In genomic region chr2:44267269-44268258, GRCh38 we compare ENCODE assay signal across 13 cellular contexts. TPM values are rescaled to one million over a fixed set of nuclear protein-coding genes. Genes with fewer than 3 reads are reported as not detected.
DNase-seq lines count a peak whose midpoint lies in the region; ATAC-seq, FAIRE-seq and TF ChIP-seq lines count a peak whose summit lies in the region.
"Had no signal": no experiment of that assay in that cellular context is flagged by ENCODE, and none has a peak within 500 bp of the region (broad histone marks: within the 10 kb centered on the region; RNA-seq: fewer than 3 reads in every experiment).

No MANE protein-coding gene starts in this region.

- DNase-seq in G401 (ENCODE audit: low spot score) (peak; percentile 16), K562 (ENCODE audit: extremely low read depth in 1 of 4, low spot score in 3 of 4) (no peak), hepatic stellate cell (ENCODE audit: low spot score) (peak; percentile 31), sciatic nerve (ENCODE audit: low spot score) (no peak), NAMALWA (ENCODE audit: low spot score) (no peak), GF-D8 (lab: John Stamatoyannopoulos, UW) (no peak)
- DNase-seq in activated CD4-positive, alpha-beta T cell treated with anti-CD3 and anti-CD28 coated beads for 48 hours = no peak
- no peak for DNase-seq in CD8-positive, alpha-beta T cell
- DNase-seq: activated naive CD8-positive, alpha-beta T cell treated with anti-CD3 and anti-CD28 coated beads for 36 hours; CD4-positive, CD25-positive, alpha-beta regulatory T cell; NCI-H187 had no signal

- POLR2A ChIA-PET in K562 (lab: Yijun Ruan, JAX) = interaction anchor here (0.7 to 1.9 kb wide), 3 partner anchors 13 to 1598 kb away, joined by 3 to 6 read pairs (median 4); no protein-coding TSS in a partner anchor
- POLR2A ChIA-PET in CD8-positive, alpha-beta T cell (lab: Charles Lee) = no interaction called here

- no peaks in the 10 kb centered on the region for H3K9me3 Mint-ChIP-seq in CD8-positive, alpha-beta T cell
- H3K9me3 Mint-ChIP-seq: activated naive CD8-positive, alpha-beta T cell treated with anti-CD3 and anti-CD28 coated beads for 36 hours; CD4-positive, CD25-positive, alpha-beta regulatory T cell had no signal

- no peak overlapping the region for H3K4me3 Mint-ChIP-seq in CD8-positive, alpha-beta T cell
- H3K4me3 Mint-ChIP-seq: activated naive CD8-positive, alpha-beta T cell treated with anti-CD3 and anti-CD28 coated beads for 36 hours; CD4-positive, CD25-positive, alpha-beta regulatory T cell had no signal

- H3K9me3 ChIP-seq in K562 (replicated peaks; ENCODE audit: control insufficient read depth, insufficient read depth, low read depth, low read length) = no peaks in the 10 kb centered on the region
- no peaks in the 10 kb centered on the region for H3K9me3 ChIP-seq in CD8-positive, alpha-beta T cell (ENCODE audit: low read length)

- peaks cover 0 to 4% of the 10 kb centered on the region in 2 experiments; a peak in 1 of 5 replicates for H3K4me1 ChIP-seq in K562 (replicated peaks in 1 of 2; ENCODE audit: control insufficient read depth in 2 of 2, insufficient read depth in 2 of 2, low read length in 2 of 2)
- no peaks in the 10 kb centered on the region for H3K4me1 ChIP-seq in CD8-positive, alpha-beta T cell (ENCODE audit: insufficient read depth, low read length)
- H3K4me1 ChIP-seq: foreskin keratinocyte had no signal

- no peaks in the 10 kb centered on the region for H3K79me2 ChIP-seq in K562 (ENCODE audit: control insufficient read depth, insufficient read depth, low read length)

- no peak overlapping the region for H3K27ac Mint-ChIP-seq in CD8-positive, alpha-beta T cell
- H3K27ac Mint-ChIP-seq: activated naive CD8-positive, alpha-beta T cell treated with anti-CD3 and anti-CD28 coated beads for 36 hours; CD4-positive, CD25-positive, alpha-beta regulatory T cell had no signal

- no peaks in the 10 kb centered on the region for H3K36me3 Mint-ChIP-seq in CD8-positive, alpha-beta T cell
- H3K36me3 Mint-ChIP-seq: activated naive CD8-positive, alpha-beta T cell treated with anti-CD3 and anti-CD28 coated beads for 36 hours; CD4-positive, CD25-positive, alpha-beta regulatory T cell had no signal

- H3K9ac ChIP-seq in K562 (ENCODE audit: insufficient read depth in 1 of 2, low read depth in 2 of 2, low read length in 2 of 2) = no peak overlapping the region

- H3K36me3 ChIP-seq in K562 (ENCODE audit: control insufficient read depth, insufficient read depth, low read length) = no peaks in the 10 kb centered on the region
- H3K36me3 ChIP-seq in CD8-positive, alpha-beta T cell (ENCODE audit: insufficient read depth, low read length) = no peaks in the 10 kb centered on the region

- no peaks in the 10 kb centered on the region for H3K9me1 ChIP-seq in K562 (ENCODE audit: control insufficient read depth, insufficient read depth, low read length)

- ATAC-seq in K562 = no peak; the same call in 2 of the 3 replicates
- ATAC-seq in sciatic nerve = peak; percentile 86
- no peak for ATAC-seq in CD8-positive, alpha-beta T cell
- ATAC-seq: foreskin keratinocyte had no signal

- TF ChIP-seq EP300 in K562 (IDR thresholded peaks at IDR 0.05; ENCODE audit: low read length) = no peak

- no peaks in the 10 kb centered on the region for H3K27me3 Mint-ChIP-seq in CD8-positive, alpha-beta T cell (ENCODE audit: low read depth)
- H3K27me3 Mint-ChIP-seq: activated naive CD8-positive, alpha-beta T cell treated with anti-CD3 and anti-CD28 coated beads for 36 hours had no signal

- BruUV-seq in K562 (replicated peaks; lab: Mats Ljungman, UMichigan) = no TSS peak

- no peak overlapping the region for H2AFZ ChIP-seq in K562 (ENCODE audit: low read depth, low read length)

- H3K27me3 ChIP-seq in K562 (ENCODE audit: control insufficient read depth in 2 of 2, insufficient read depth in 2 of 2, low read length in 2 of 2) = no peaks in the 10 kb centered on the region
- H3K27me3 ChIP-seq in CD8-positive, alpha-beta T cell (ENCODE audit: insufficient read depth, low read length) = no peaks in the 10 kb centered on the region
- H3K27me3 ChIP-seq: foreskin keratinocyte had no signal

- no peak overlapping the region for H3K4me3 ChIP-seq in K562
- H3K4me3 ChIP-seq in CD8-positive, alpha-beta T cell (ENCODE audit: low read depth, low read length) = no peak overlapping the region

- WGBS in K562 (ENCODE audit: insufficient coverage, low coverage, missing lambda C conversion rate) = 26% methylated on average over 8 of the region's 8 CpGs

- H3K4me1 Mint-ChIP-seq in CD8-positive, alpha-beta T cell (ENCODE audit: low read depth) = no peaks in the 10 kb centered on the region
- H3K4me1 Mint-ChIP-seq: activated naive CD8-positive, alpha-beta T cell treated with anti-CD3 and anti-CD28 coated beads for 36 hours; CD4-positive, CD25-positive, alpha-beta regulatory T cell had no signal

- no peak overlapping the region for H3K4me2 ChIP-seq in K562 (ENCODE audit: insufficient read depth, low read length)

- no peak for TF ChIP-seq RAD21 in K562 (CRISPR knock-in tag; conservative IDR thresholded peaks at IDR 0.05 in 1 of 2, IDR thresholded peaks at IDR 0.05 in 1 of 2)

- no peak for TF ChIP-seq CTCF in K562 (IDR thresholded peaks at IDR 0.05 in 2 of 3, conservative IDR thresholded peaks at IDR 0.05 in 1 of 3; ENCODE audit: insufficient read depth in 2 of 3, low read depth in 1 of 3, low read length in 3 of 3)
- no peak for TF ChIP-seq CTCF in CD8-positive, alpha-beta T cell (IDR thresholded peaks at IDR 0.05)

- peak; percentile 40 for FAIRE-seq in K562 (lab: Jason Lieb, UNC)
- FAIRE-seq: GM18507 had no signal

- CTCF ChIA-PET in K562 (lab: Yijun Ruan, JAX; ENCODE audit: low intra/inter-chr PET ratio) = no interaction called here
- CTCF ChIA-PET in CD8-positive, alpha-beta T cell (lab: Charles Lee) = no interaction called here

- no peaks in the 10 kb centered on the region for H4K20me1 ChIP-seq in K562 (replicated peaks; ENCODE audit: control insufficient read depth, insufficient read depth, low read length)

- intact Hi-C loops in K562 (cut with micrococcal nuclease) (no loop called here), sciatic nerve (cut with DNase I) (no loop called here)
- intact Hi-C loops in CD8-positive, alpha-beta T cell (cut with DNase I, micrococcal nuclease) = no loop called here

- no peak overlapping the region for H3K27ac ChIP-seq in K562 (ENCODE audit: extremely low read depth, low read depth, low read length)
- no peak overlapping the region for H3K27ac ChIP-seq in CD8-positive, alpha-beta T cell (ENCODE audit: low read depth, low read length)
- H3K27ac ChIP-seq: foreskin keratinocyte had no signal

- in situ Hi-C loops in G401 (cut with HindIII; ENCODE audit: low sequenced_read_pairs) (no loop called here), K562 (cut with MboI) (no loop called here)

- no peak for TF ChIP-seq POLR2A in K562 (conservative IDR thresholded peaks at IDR 0.05)

TF ChIP-seq in K562, 482 proteins besides CTCF, POLR2A, EP300 and RAD21 (continues in another document):
- TF ChIP-seq KLF6 (CRISPR knock-in tag; IDR thresholded peaks at IDR 0.05; ENCODE audit: borderline replicate concordance) (no peak), BCOR (IDR thresholded peaks at IDR 0.05) (no peak), ZFP36 (IDR thresholded peaks at IDR 0.05; ENCODE audit: low read depth, low read length, partially characterized antibody) (no peak), BRD9 (IDR thresholded peaks at IDR 0.05; ENCODE audit: low read depth, partially characterized antibody) (no peak), DDX20 (tag; IDR thresholded peaks at IDR 0.05; ENCODE audit: low read depth) (no peak), HNRNPK (IDR thresholded peaks at IDR 0.05; ENCODE audit: low read depth, low read length, poor library complexity, severe bottlenecking) (no peak)
- TF ChIP-seq, protein P1, sequence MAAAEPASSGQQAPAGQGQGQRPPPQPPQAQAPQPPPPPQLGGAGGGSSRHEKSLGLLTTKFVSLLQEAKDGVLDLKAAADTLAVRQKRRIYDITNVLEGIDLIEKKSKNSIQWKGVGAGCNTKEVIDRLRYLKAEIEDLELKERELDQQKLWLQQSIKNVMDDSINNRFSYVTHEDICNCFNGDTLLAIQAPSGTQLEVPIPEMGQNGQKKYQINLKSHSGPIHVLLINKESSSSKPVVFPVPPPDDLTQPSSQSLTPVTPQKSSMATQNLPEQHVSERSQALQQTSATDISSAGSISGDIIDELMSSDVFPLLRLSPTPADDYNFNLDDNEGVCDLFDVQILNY (CRISPR knock-in tag; IDR thresholded peaks at IDR 0.05) = no peak

RNA-seq across cellular contexts. Expression of gene SLC3A1, which starts 7.7 kb away (rescaled TPM):
- not detected in 2 replicates for total RNA-seq in G401 (2014; rRNA removed; shearing (Covaris generic))
- 0.21 TPM in 1 of 2 replicates, not detected in the other for total RNA-seq in K562 (2011; cell fraction: chromatin; rRNA removed; ENCODE audit: low replicate concordance)
- total RNA-seq in K562 (2011; cell fraction: nucleolus; rRNA removed) = not detected in 2 replicates
- 0.38 TPM in 1 of 2 replicates, not detected in the other for total RNA-seq in K562 (2011; cell fraction: nucleoplasm; rRNA removed)
- 0.18 TPM in 1 of 2 replicates, not detected in the other for total RNA-seq in K562 (2014; rRNA removed)
- total RNA-seq in K562 (2014; rRNA removed; fragmentation: Illumina TruSeq; extraction: Trizol) = not detected in 2 replicates
- total RNA-seq in K562 (2015; rRNA removed; fragmentation: Illumina TruSeq; extraction: Trizol) = not detected in 2 replicates
- total RNA-seq in K562 (2021) = not detected in 2 replicates
- polyA plus RNA-seq in K562 (2011; rRNA removed) = 0.05 TPM in 1 of 2 replicates, not detected in the other
- not detected in 2 replicates for polyA plus RNA-seq in K562 (2011; cell fraction: cytosol; rRNA removed)
- polyA plus RNA-seq in K562 (2011; cell fraction: nucleus; rRNA removed) = 0.08 and 0.09 TPM in 2 replicates
- 0.06 TPM in 1 of 2 replicates, not detected in the other for polyA plus RNA-seq in K562 (2012)
- not detected in 2 replicates for polyA plus RNA-seq in K562 (2014; fragmentation: Illumina TruSeq; extraction: Trizol)
- polyA plus RNA-seq in K562 (2014; fragmentation: Nextera tagmentation; extraction: Ambion mirVana) = under 1 TPM; 0.04 to 0.08 TPM
- not detected in 2 replicates for polyA plus RNA-seq in K562 (2014; rRNA removed)
- polyA minus RNA-seq in K562 (2011; rRNA and poly(A)+ RNA removed) = 0.33 TPM in 1 of 2 replicates, not detected in the other
- polyA minus RNA-seq in K562 (2011; cell fraction: cytosol; rRNA and poly(A)+ RNA removed) = not detected in 2 replicates
- polyA minus RNA-seq in K562 (2011; cell fraction: nucleus; rRNA and poly(A)+ RNA removed) = not detected in 2 replicates
- 0.31 TPM for total RNA-seq in sciatic nerve
- under 1 TPM; 0.25 to 0.79 TPM for total RNA-seq in CD8-positive, alpha-beta T cell
- total RNA-seq: activated naive CD8-positive, alpha-beta T cell treated with anti-CD3 and anti-CD28 coated beads for 36 hours; foreskin keratinocyte had no signal
- polyA plus RNA-seq: foreskin keratinocyte had no signal

Comparison
In these comparisons a context has a peak if more than half of its experiments do, and no peak if none do; other contexts are left out.
1. DNase-seq: peak in G401 (single experiment) and hepatic stellate cell (single experiment); none in K562 (0 of 4), sciatic nerve (single experiment), activated CD4-positive, alpha-beta T cell treated with anti-CD3 and anti-CD28 coated beads for 48 hours (single experiment), CD8-positive, alpha-beta T cell (0 of 7), NAMALWA (single experiment) and GF-D8 (single experiment).